9 cellular contexts compared by ENCODE assay signal in the genomic region with DNA sequence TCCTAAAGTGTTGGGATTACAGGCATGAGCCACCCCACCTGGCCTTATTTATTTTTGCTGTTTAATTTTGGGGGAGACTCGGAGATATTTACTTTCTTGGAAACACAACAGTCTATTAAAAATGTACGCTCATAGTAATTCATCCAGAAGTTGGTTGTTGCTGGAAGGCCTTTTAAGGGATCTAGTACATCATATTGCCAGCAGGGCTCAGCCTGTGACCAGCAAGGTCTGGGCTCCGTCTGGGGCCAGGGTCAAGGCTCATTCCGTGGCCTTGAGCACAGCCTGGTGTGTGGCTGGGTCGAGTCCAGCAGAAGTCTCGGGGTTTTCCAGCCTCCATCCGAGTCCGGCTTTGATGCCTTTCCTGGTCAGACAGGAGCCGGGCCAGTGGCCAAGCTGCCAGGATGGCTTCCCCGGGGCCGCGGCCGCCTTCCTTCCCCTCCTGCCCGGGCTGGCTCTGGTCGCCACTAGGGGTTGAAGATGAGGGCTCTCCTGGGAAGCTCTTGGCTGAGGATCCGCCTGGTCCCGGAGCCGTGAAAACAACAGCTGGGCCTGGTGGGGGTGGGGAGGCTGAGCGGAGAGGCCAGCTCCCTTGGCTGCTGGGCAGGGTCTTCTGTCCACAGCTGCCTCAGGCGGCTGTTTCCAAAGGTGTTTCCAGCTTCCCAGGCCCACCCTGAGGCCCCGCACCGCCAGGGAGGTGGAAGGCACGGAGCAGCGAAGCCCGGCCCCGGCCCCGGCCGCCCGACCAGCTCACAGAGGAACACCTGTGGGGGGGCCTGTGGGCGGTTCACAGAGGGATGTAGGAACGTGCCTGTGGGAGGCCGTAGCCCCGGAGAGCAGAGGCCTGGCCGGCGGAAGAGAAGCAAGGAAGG. TPM values are rescaled to one million over a fixed set of nuclear protein-coding genes. Genes with fewer than 3 reads are reported as not detected.
DNase-seq lines count a peak whose midpoint lies in the region; ATAC-seq and TF ChIP-seq lines count a peak whose summit lies in the region.
"Had no signal": no experiment of that assay in that cellular context is flagged by ENCODE, and none has a peak within 500 bp of the region (broad histone marks: within the 10 kb centered on the region; RNA-seq: fewer than 3 reads in every experiment).

No MANE protein-coding gene starts in this region.

- no peak overlapping the region for H3K4me3 ChIP-seq in mesodermal cell (ENCODE audit: extremely low read depth, insufficient read depth, low read length, poor library complexity, severe bottlenecking)
- H3K4me3 ChIP-seq: SJSA1 had no signal

- TF ChIP-seq CTCF in natural killer cell (IDR thresholded peaks at IDR 0.05) (no peak), endothelial cell (IDR thresholded peaks at IDR 0.05; ENCODE audit: unreplicated experiment) (no peak)

- no peaks in the 10 kb centered on the region for H3K9me3 ChIP-seq in mesodermal cell (ENCODE audit: control insufficient read depth, low read length)
- H3K9me3 ChIP-seq: SJSA1 had no signal

- intact Hi-C loops in natural killer cell (cut with micrococcal nuclease): no loop called here

- H3K9me3 Mint-ChIP-seq in natural killer cell treated with Interleukin-12 subunit alpha and Interleukin-12 subunit beta and Interleukin-15 and Interleukin-18, amount 100 ng/mL, for 72 hours: no peaks in the 10 kb centered on the region
- H3K9me3 Mint-ChIP-seq in natural killer cell (no peaks in the 10 kb centered on the region), endothelial cell (ENCODE audit: unreplicated experiment) (no peaks in the 10 kb centered on the region)
- H3K9me3 Mint-ChIP-seq in activated CD8-positive, alpha-beta T cell treated with anti-CD3 and anti-CD28 coated beads, Interleukin-2, amount 10 ng/mL, durations not matched to agents 7 days and 5 days (ENCODE audit: insufficient read depth): no peaks in the 10 kb centered on the region

- H3K36me3 ChIP-seq in mesodermal cell (ENCODE audit: control insufficient read depth, insufficient read depth, low read length): no peaks in the 10 kb centered on the region
- H3K36me3 ChIP-seq: SJSA1 had no signal

- H3K4me1 ChIP-seq in mesodermal cell (ENCODE audit: control insufficient read depth, insufficient read depth, low read length, poor library complexity, severe bottlenecking): peaks cover 73% of the 10 kb centered on the region

- POLR2A ChIA-PET in activated CD8-positive, alpha-beta T cell treated with anti-CD3 and anti-CD28 coated beads, Interleukin-2, amount 10 ng/mL, durations not matched to agents 7 days and 5 days (lab: Charles Lee): no interaction called here

- peaks cover 0 to 4% of the 10 kb centered on the region in 2 donors for H3K4me1 Mint-ChIP-seq in natural killer cell treated with Interleukin-12 subunit alpha and Interleukin-12 subunit beta and Interleukin-15 and Interleukin-18, amount 100 ng/mL, for 72 hours (ENCODE audit: low read depth in 2 of 2)
- H3K4me1 Mint-ChIP-seq in natural killer cell: peaks cover 0 to 4% of the 10 kb centered on the region in 2 donors
- peaks cover 26% of the 10 kb centered on the region for H3K4me1 Mint-ChIP-seq in endothelial cell (ENCODE audit: unreplicated experiment)
- H3K4me1 Mint-ChIP-seq in activated CD8-positive, alpha-beta T cell treated with anti-CD3 and anti-CD28 coated beads, Interleukin-2, amount 10 ng/mL, durations not matched to agents 7 days and 5 days (ENCODE audit: low read depth): peaks cover 12% of the 10 kb centered on the region

- peak overlapping the region; percentile 64 for H3K27ac ChIP-seq in mesodermal cell (ENCODE audit: low read depth, low read length, severe bottlenecking)
- H3K27ac ChIP-seq: SJSA1 had no signal

- no peaks in the 10 kb centered on the region for H3K36me3 Mint-ChIP-seq in natural killer cell treated with Interleukin-12 subunit alpha and Interleukin-12 subunit beta and Interleukin-15 and Interleukin-18, amount 100 ng/mL, for 72 hours
- no peaks in the 10 kb centered on the region for H3K36me3 Mint-ChIP-seq in natural killer cell
- peaks cover 4% of the 10 kb centered on the region for H3K36me3 Mint-ChIP-seq in endothelial cell (ENCODE audit: low read depth, unreplicated experiment)
- no peaks in the 10 kb centered on the region for H3K36me3 Mint-ChIP-seq in activated CD8-positive, alpha-beta T cell treated with anti-CD3 and anti-CD28 coated beads, Interleukin-2, amount 10 ng/mL, durations not matched to agents 7 days and 5 days (ENCODE audit: low read depth)

- ATAC-seq in natural killer cell treated with Interleukin-12 subunit alpha and Interleukin-12 subunit beta and Interleukin-15 and Interleukin-18, amount 100 ng/mL, for 72 hours: no peak
- ATAC-seq in natural killer cell (no peak), HG03565 (IDR thresholded peaks at IDR 0.05; ENCODE audit: unreplicated experiment) (no peak), GM21526 (IDR thresholded peaks at IDR 0.05; ENCODE audit: low FRiP score, unreplicated experiment) (no peak)
- ATAC-seq in activated CD8-positive, alpha-beta T cell treated with anti-CD3 and anti-CD28 coated beads, Interleukin-2, amount 10 ng/mL, durations not matched to agents 7 days and 5 days: no peak

- 34 to 40% methylated on average over 18 to 28 of the region's 35 CpGs for WGBS in mesodermal cell (ENCODE audit: insufficient coverage in 2 of 2), 2 experiments

- no peak overlapping the region for H3K4me3 Mint-ChIP-seq in natural killer cell treated with Interleukin-12 subunit alpha and Interleukin-12 subunit beta and Interleukin-15 and Interleukin-18, amount 100 ng/mL, for 72 hours
- no peak overlapping the region for H3K4me3 Mint-ChIP-seq in natural killer cell
- H3K4me3 Mint-ChIP-seq in endothelial cell (ENCODE audit: unreplicated experiment): peak overlapping the region; percentile 57
- no peak overlapping the region for H3K4me3 Mint-ChIP-seq in activated CD8-positive, alpha-beta T cell treated with anti-CD3 and anti-CD28 coated beads, Interleukin-2, amount 10 ng/mL, durations not matched to agents 7 days and 5 days

- CTCF ChIA-PET in activated CD8-positive, alpha-beta T cell treated with anti-CD3 and anti-CD28 coated beads, Interleukin-2, amount 10 ng/mL, durations not matched to agents 7 days and 5 days (lab: Charles Lee): interaction anchor here (2.1 to 2.5 kb wide), 2 partner anchors 10 kb away, joined by 8 to 9 read pairs; no protein-coding TSS in a partner anchor

- H3K27ac Mint-ChIP-seq in natural killer cell treated with Interleukin-12 subunit alpha and Interleukin-12 subunit beta and Interleukin-15 and Interleukin-18, amount 100 ng/mL, for 72 hours: no peak overlapping the region
- no peak overlapping the region for H3K27ac Mint-ChIP-seq in natural killer cell
- H3K27ac Mint-ChIP-seq in endothelial cell (ENCODE audit: unreplicated experiment): peak overlapping the region; percentile 82
- H3K27ac Mint-ChIP-seq in activated CD8-positive, alpha-beta T cell treated with anti-CD3 and anti-CD28 coated beads, Interleukin-2, amount 10 ng/mL, durations not matched to agents 7 days and 5 days: no peak overlapping the region

- peak; percentile 47 for DNase-seq in natural killer cell treated with Interleukin-12 subunit alpha and Interleukin-12 subunit beta and Interleukin-15 and Interleukin-18, amount 100 ng/mL, for 72 hours (ENCODE audit: low spot score)
- no peak for DNase-seq in natural killer cell
- DNase-seq in endothelial cell (ENCODE audit: low spot score): peak; percentile 66
- DNase-seq in OCI-M1 (lab: John Stamatoyannopoulos, UW): no peak
- no peak for DNase-seq in activated CD8-positive, alpha-beta T cell treated with anti-CD3 and anti-CD28 coated beads, Interleukin-2, amount 10 ng/mL, durations not matched to agents 7 days and 5 days

- peaks cover 0 to 15% of the 10 kb centered on the region in 2 donors for H3K27me3 Mint-ChIP-seq in natural killer cell treated with Interleukin-12 subunit alpha and Interleukin-12 subunit beta and Interleukin-15 and Interleukin-18, amount 100 ng/mL, for 72 hours
- H3K27me3 Mint-ChIP-seq in natural killer cell (ENCODE audit: low read depth in 2 of 2): peaks cover 0 to 15% of the 10 kb centered on the region in 2 donors
- H3K27me3 Mint-ChIP-seq in endothelial cell (ENCODE audit: unreplicated experiment): peaks cover 12% of the 10 kb centered on the region
- peaks cover 19% of the 10 kb centered on the region for H3K27me3 Mint-ChIP-seq in activated CD8-positive, alpha-beta T cell treated with anti-CD3 and anti-CD28 coated beads, Interleukin-2, amount 10 ng/mL, durations not matched to agents 7 days and 5 days (ENCODE audit: low read depth)

RNA-seq across cellular contexts. Expression of a gene that starts 5.1 kb away (rescaled TPM):
- 1 to 10 TPM; 1.3 to 7.7 TPM for total RNA-seq in natural killer cell treated with Interleukin-12 subunit alpha and Interleukin-12 subunit beta and Interleukin-15 and Interleukin-18, amount 100 ng/mL, for 72 hours
- total RNA-seq in natural killer cell: not detected
- total RNA-seq in endothelial cell (ENCODE audit: unreplicated experiment): 34.2 TPM
- 20.6 TPM for polyA plus RNA-seq in mesodermal cell (2013, experiment 1 of 2)
- polyA plus RNA-seq in mesodermal cell (2013, experiment 2 of 2): 16.6 TPM
- total RNA-seq in activated CD8-positive, alpha-beta T cell treated with anti-CD3 and anti-CD28 coated beads, Interleukin-2, amount 10 ng/mL, durations not matched to agents 7 days and 5 days: under 1 TPM; 0.21 to 0.29 TPM

RNA-seq across cellular contexts. Expression of a gene that starts 9.3 kb away (rescaled TPM):
- total RNA-seq in natural killer cell treated with Interleukin-12 subunit alpha and Interleukin-12 subunit beta and Interleukin-15 and Interleukin-18, amount 100 ng/mL, for 72 hours: not detected
- total RNA-seq in natural killer cell (not detected), endothelial cell (ENCODE audit: unreplicated experiment) (0.31 TPM)
- 1.5 TPM for polyA plus RNA-seq in mesodermal cell (2013, experiment 1 of 2)
- 1.4 TPM for polyA plus RNA-seq in mesodermal cell (2013, experiment 2 of 2)
- total RNA-seq in activated CD8-positive, alpha-beta T cell treated with anti-CD3 and anti-CD28 coated beads, Interleukin-2, amount 10 ng/mL, durations not matched to agents 7 days and 5 days: not detected
- total RNA-seq: SJSA1 had no signal

RNA-seq across cellular contexts. Expression of a gene that starts 19.1 kb away (rescaled TPM):
- 1 to 10 TPM in 1 of 2 donors, under 1 TPM in 1; 0.17 to 1.7 TPM for total RNA-seq in natural killer cell treated with Interleukin-12 subunit alpha and Interleukin-12 subunit beta and Interleukin-15 and Interleukin-18, amount 100 ng/mL, for 72 hours
- total RNA-seq in natural killer cell (1 to 10 TPM in 2 of 3 donors, under 1 TPM in 1; 0.13 to 2.2 (median 1.5) TPM), endothelial cell (ENCODE audit: unreplicated experiment) (2.9 TPM)
- 0.48 TPM for polyA plus RNA-seq in mesodermal cell (2013, experiment 1 of 2)
- 0.51 TPM for polyA plus RNA-seq in mesodermal cell (2013, experiment 2 of 2)
- total RNA-seq in activated CD8-positive, alpha-beta T cell treated with anti-CD3 and anti-CD28 coated beads, Interleukin-2, amount 10 ng/mL, durations not matched to agents 7 days and 5 days: 1 to 10 TPM; 1.0 to 1.4 TPM
- total RNA-seq: SJSA1 had no signal

RNA-seq across cellular contexts. Expression of a gene that starts 23.3 kb away (rescaled TPM):
- total RNA-seq in natural killer cell treated with Interleukin-12 subunit alpha and Interleukin-12 subunit beta and Interleukin-15 and Interleukin-18, amount 100 ng/mL, for 72 hours: 100 to 1,000 TPM; 138 to 175 TPM
- total RNA-seq in natural killer cell: 100 to 1,000 TPM in 1 of 3 donors, 10 to 100 TPM in 2; 90.9 to 111 (median 92.7) TPM
- 95.0 TPM for total RNA-seq in endothelial cell (ENCODE audit: unreplicated experiment)
- polyA plus RNA-seq in mesodermal cell (2013, experiment 1 of 2): 87.5 TPM
- 80.9 TPM for polyA plus RNA-seq in mesodermal cell (2013, experiment 2 of 2)
- 100 to 1,000 TPM; 111 to 117 TPM for total RNA-seq in activated CD8-positive, alpha-beta T cell treated with anti-CD3 and anti-CD28 coated beads, Interleukin-2, amount 10 ng/mL, durations not matched to agents 7 days and 5 days

RNA-seq across cellular contexts. Expression of a gene that starts 31.2 kb away (rescaled TPM):
- 100 to 1,000 TPM; 124 to 196 TPM for total RNA-seq in natural killer cell treated with Interleukin-12 subunit alpha and Interleukin-12 subunit beta and Interleukin-15 and Interleukin-18, amount 100 ng/mL, for 72 hours
- 100 to 1,000 TPM; 253 to 281 (median 274) TPM for total RNA-seq in natural killer cell
- total RNA-seq in endothelial cell (ENCODE audit: unreplicated experiment): 266 TPM
- 176 TPM for polyA plus RNA-seq in mesodermal cell (2013, experiment 1 of 2)
- polyA plus RNA-seq in mesodermal cell (2013, experiment 2 of 2): 168 TPM
- total RNA-seq in activated CD8-positive, alpha-beta T cell treated with anti-CD3 and anti-CD28 coated beads, Interleukin-2, amount 10 ng/mL, durations not matched to agents 7 days and 5 days: 100 to 1,000 TPM in 1 of 2 experiments, 10 to 100 TPM in 1; 98.3 to 110 TPM

Comparison
In these comparisons a context has a peak if more than half of its experiments do, and no peak if none do; other contexts are left out.
1. DNase-seq: peak in natural killer cell treated with Interleukin-12 subunit alpha and Interleukin-12 subunit beta and Interleukin-15 and Interleukin-18, amount 100 ng/mL, for 72 hours (single experiment) and endothelial cell (single experiment); none in natural killer cell (single experiment), OCI-M1 (single experiment) and activated CD8-positive, alpha-beta T cell treated with anti-CD3 and anti-CD28 coated beads, Interleukin-2, amount 10 ng/mL, durations not matched to agents 7 days and 5 days (single experiment).